Comparison of ENCODE assay signal across 30 cellular contexts in genomic region chr1:159580340-159580739, GRCh38. TPM values are rescaled to one million over a fixed set of nuclear protein-coding genes. Genes with fewer than 3 reads are reported as not detected.
A peak's percentile ranks its signal among the peaks of the same experiment; 100 is the strongest.
DNase-seq lines count a peak whose midpoint lies in the region; ATAC-seq, FAIRE-seq and TF ChIP-seq lines count a peak whose summit lies in the region.
"Had no signal": no experiment of that assay in that cellular context is flagged by ENCODE, and none has a peak within 500 bp of the region (broad histone marks: within the 10 kb centered on the region; RNA-seq: fewer than 3 reads in every experiment).

No MANE protein-coding gene starts in this region.

- H2AFZ ChIP-seq in GM12878 (ENCODE audit: control insufficient read depth, low read depth, low read length), result no peak overlapping the region

- WGBS in GM12878 (ENCODE audit: insufficient coverage, insufficient replicate concordance, low lambda C conversion rate, missing lambda C conversion rate), result 0% methylated on average over 3 of the region's 3 CpGs

- no peaks in the 10 kb centered on the region for H3K79me2 ChIP-seq in GM12878 (ENCODE audit: control insufficient read depth, insufficient read depth, low read length)

- peak; percentile 11 for DNase-seq in GM20000 (ENCODE audit: low spot score)
- no peak for DNase-seq in GM12878 (ENCODE audit: low read depth, low spot score)
- DNase-seq in activated T-cell treated with anti-CD3 and anti-CD28 coated beads, Interleukin-2, amount 50 U/mL, for 4 hours, result no peak
- no peak for DNase-seq in central memory CD4-positive, alpha-beta T cell
- DNase-seq: activated CD4-positive, CD25-positive, alpha-beta regulatory T cell treated with anti-CD3 and anti-CD28 coated beads, Interleukin-2, amount 50 U/mL, for 72 hours; activated naive CD4-positive, alpha-beta T cell treated with anti-CD3 and anti-CD28 coated beads for 36 hours; activated T-cell treated with anti-CD3 and anti-CD28 coated beads, Interleukin-2, amount 50 U/mL, for 48 hours; cerebellar nuclear complex; effector CD8-positive, alpha-beta T cell; mesenchymal stem cell; naive B cell; NCI-H1417; NCI-H2107; NCI-H510A treated with DMSO at 0.1 percent for 48 hours; retina; stimulated activated CD4-positive, alpha-beta T cell treated with anti-CD3 and anti-CD28 coated beads, Interleukin-12 subunit alpha, Interleukin-12 subunit beta, amount 100 ng/mL, for 4 hours had no signal

- RAD21 ChIA-PET in GM12878 (lab: Charles Lee; ENCODE audit: unreplicated experiment), result no interaction called here

- CTCF ChIA-PET in GM12878 (lab: Yijun Ruan, JAX), result no interaction called here

- H3K9me3 Mint-ChIP-seq in activated T-cell treated with anti-CD3 and anti-CD28 coated beads, Interleukin-2, amount 50 U/mL, for 4 hours, result no peaks in the 10 kb centered on the region
- H3K9me3 Mint-ChIP-seq: activated naive CD4-positive, alpha-beta T cell treated with anti-CD3 and anti-CD28 coated beads for 36 hours had no signal

- TF ChIP-seq EP300 in GM12878 (IDR thresholded peaks at IDR 0.05; ENCODE audit: borderline replicate concordance in 1 of 2, control insufficient read depth in 1 of 2, low read depth in 2 of 2, low read length in 2 of 2), result no peak

- H3K27me3 ChIP-seq in GM12878 (replicated peaks in 1 of 2; ENCODE audit: control insufficient read depth in 2 of 2, insufficient read depth in 2 of 2, low read length in 1 of 2), result no peaks in the 10 kb centered on the region
- H3K27me3 ChIP-seq: ascending aorta, esophagus muscularis mucosa, gastroesophageal sphincter had no signal

- ATAC-seq in GM18858 (IDR thresholded peaks at IDR 0.05; ENCODE audit: unreplicated experiment) (peak; percentile 47), HG02973 (IDR thresholded peaks at IDR 0.05; ENCODE audit: unreplicated experiment) (peak; percentile 51), GM12878 (peak; percentile 23; the same call in 1 of the 3 replicates), GM21447 (IDR thresholded peaks at IDR 0.05; ENCODE audit: unreplicated experiment) (no peak), GM21381 (IDR thresholded peaks at IDR 0.05; ENCODE audit: unreplicated experiment) (no peak)
- ATAC-seq in activated T-cell treated with anti-CD3 and anti-CD28 coated beads, Interleukin-2, amount 50 U/mL, for 4 hours, result no peak
- ATAC-seq: gastroesophageal sphincter, HCT116, SK-N-SH treated with all-trans-retinoic acid at 6 μM for 48 hours had no signal

- no peak overlapping the region for H3K9ac ChIP-seq in GM12878 (ENCODE audit: control insufficient read depth, insufficient read depth, low read length)

- H3K4me1 ChIP-seq in GM12878 (ENCODE audit: control insufficient read depth, insufficient read depth, low read length), result no peaks in the 10 kb centered on the region
- H3K4me1 ChIP-seq: ascending aorta, esophagus muscularis mucosa, gastroesophageal sphincter had no signal

- TF ChIP-seq CTCF in GM20000 (IDR thresholded peaks at IDR 0.05; ENCODE audit: extremely low read depth, missing control alignments) (no peak), GM12878 (IDR thresholded peaks at IDR 0.05 in 2 of 3, conservative IDR thresholded peaks at IDR 0.05 in 1 of 3; ENCODE audit: control insufficient read depth in 2 of 3, extremely low read depth in 1 of 3, insufficient read depth in 1 of 3, low read depth in 3 of 3, low read length in 3 of 3) (no peak)

- H3K9me3 ChIP-seq in GM12878 (replicated peaks; ENCODE audit: control insufficient read depth, insufficient read depth, low read length), result no peaks in the 10 kb centered on the region
- H3K9me3 ChIP-seq: ascending aorta, esophagus muscularis mucosa, gastroesophageal sphincter had no signal

- no peak overlapping the region for H3K27ac ChIP-seq in GM12878 (ENCODE audit: control insufficient read depth, insufficient read depth)
- H3K27ac ChIP-seq: ascending aorta, esophagus muscularis mucosa, gastroesophageal sphincter, RWPE1 had no signal

- FAIRE-seq in GM12878 (lab: Jason Lieb, UNC), result no peak

- BruUV-seq in GM12878 (replicated peaks; lab: Mats Ljungman, UMichigan), result no TSS peak

- H3K27me3 Mint-ChIP-seq in activated T-cell treated with anti-CD3 and anti-CD28 coated beads, Interleukin-2, amount 50 U/mL, for 4 hours (ENCODE audit: low read depth), result peaks cover 25% of the 10 kb centered on the region

- intact Hi-C loops in GM12878 (cut with micrococcal nuclease; ENCODE audit: unreplicated experiment), result no loop called here

- H4K20me1 ChIP-seq in GM12878 (ENCODE audit: control insufficient read depth, insufficient read depth), result no peaks in the 10 kb centered on the region

- no peak overlapping the region for H3K4me2 ChIP-seq in GM12878 (ENCODE audit: control insufficient read depth, insufficient read depth)

- TF ChIP-seq RAD21 in GM12878 (IDR thresholded peaks at IDR 0.05; ENCODE audit: insufficient read depth, low read depth, low read length), result no peak

- no peak for TF ChIP-seq POLR2A in GM12878 (IDR thresholded peaks at IDR 0.05; ENCODE audit: low read depth, low read length)

- SMC1A ChIA-PET in GM12878 (lab: Charles Lee; ENCODE audit: uncharacterized antibody, unreplicated experiment), result interaction anchor here (1.1 kb wide), 1 partner anchor 10 kb away, joined by 3 read pairs; no protein-coding TSS in a partner anchor

- POLR2A ChIA-PET in GM12878 (lab: Charles Lee), result no interaction called here

- H3K4me1 Mint-ChIP-seq in activated T-cell treated with anti-CD3 and anti-CD28 coated beads, Interleukin-2, amount 50 U/mL, for 4 hours (ENCODE audit: low read depth), result no peaks in the 10 kb centered on the region
- H3K4me1 Mint-ChIP-seq: naive B cell had no signal

- H3K36me3 ChIP-seq in GM12878 (ENCODE audit: control insufficient read depth in 2 of 2, insufficient read depth in 2 of 2, low read length in 1 of 2), result no peaks in the 10 kb centered on the region
- H3K36me3 ChIP-seq: ascending aorta, esophagus muscularis mucosa, gastroesophageal sphincter had no signal

- in situ Hi-C loops in GM12878 (cut with MboI), result no loop called here

- H3K4me3 Mint-ChIP-seq in activated T-cell treated with anti-CD3 and anti-CD28 coated beads, Interleukin-2, amount 50 U/mL, for 4 hours, result no peak overlapping the region
- H3K4me3 Mint-ChIP-seq: activated naive CD4-positive, alpha-beta T cell treated with anti-CD3 and anti-CD28 coated beads for 36 hours; naive B cell had no signal

- H3K4me3 ChIP-seq in GM12878, result no peak overlapping the region
- H3K4me3 ChIP-seq: ascending aorta, esophagus muscularis mucosa, gastroesophageal sphincter had no signal

- no peaks in the 10 kb centered on the region for H3K36me3 Mint-ChIP-seq in activated T-cell treated with anti-CD3 and anti-CD28 coated beads, Interleukin-2, amount 50 U/mL, for 4 hours (ENCODE audit: insufficient read depth)
- H3K36me3 Mint-ChIP-seq: naive B cell had no signal

TF ChIP-seq in GM12878, 131 proteins besides CTCF, POLR2A, EP300 and RAD21 (continues in another document):
- no peak for TF ChIP-seq FOS (IDR thresholded peaks at IDR 0.05; ENCODE audit: borderline replicate concordance, extremely low read depth, insufficient read length)
- no peak for TF ChIP-seq IKZF1 (conservative IDR thresholded peaks at IDR 0.05)
- no peak for TF ChIP-seq POLR2AphosphoS2 (IDR thresholded peaks at IDR 0.05; ENCODE audit: low read depth, low read length)

RNA-seq across cellular contexts. Expression of gene APCS, which starts 7.3 kb away (rescaled TPM):
- not detected in 2 replicates for total RNA-seq in GM12878 (2013; cell fraction: nucleolus; rRNA removed)
- total RNA-seq in GM12878 (2014; rRNA removed) (not detected in 2 replicates), GM12878 (2014; rRNA removed; fragmentation: Illumina TruSeq; extraction: Trizol) (not detected in 2 replicates), GM12878 (2021) (0.23 and 0.45 TPM in 2 replicates)
- polyA plus RNA-seq in GM12878 (2011; ENCODE audit: low read depth), result not detected
- polyA plus RNA-seq in GM12878 (2011; rRNA removed) (not detected in 2 replicates), GM12878 (2014; fragmentation: Illumina TruSeq; extraction: Trizol) (not detected in 2 replicates), GM12878 (2014; fragmentation: Nextera tagmentation; extraction: Ambion mirVana) (not detected), GM12878 (2014; rRNA removed) (not detected in 2 replicates), GM12878 (2016; fragmentation: Nextera tagmentation; extraction: Ambion mirVana) (not detected)
- polyA plus RNA-seq in GM12878 (2011; cell fraction: cytosol; rRNA removed), result not detected in 2 replicates
- polyA plus RNA-seq in GM12878 (2011; cell fraction: nucleus; rRNA removed), result not detected in 2 replicates
- polyA plus RNA-seq in GM12878 (2012), result not detected in 2 replicates
- polyA minus RNA-seq in GM12878 (2011; rRNA and poly(A)+ RNA removed), result not detected in 2 replicates
- polyA minus RNA-seq in GM12878 (2011; cell fraction: cytosol; rRNA and poly(A)+ RNA removed), result not detected in 2 replicates
- not detected in 2 replicates for polyA minus RNA-seq in GM12878 (2011; cell fraction: nucleus; rRNA and poly(A)+ RNA removed)
- under 1 TPM in 2 of 3 donors, not detected in 1; 0.25 to 0.43 TPM for total RNA-seq in activated T-cell treated with anti-CD3 and anti-CD28 coated beads, Interleukin-2, amount 50 U/mL, for 4 hours
- total RNA-seq: activated naive CD4-positive, alpha-beta T cell treated with anti-CD3 and anti-CD28 coated beads for 36 hours; ascending aorta; esophagus muscularis mucosa; gastroesophageal sphincter; kidney epithelial cell; omental fat pad; subcutaneous adipose tissue; ureter had no signal

RNA-seq across cellular contexts. Expression of gene OR10J5, which starts 44.5 kb away (rescaled TPM):
- total RNA-seq in GM12878 (2013; cell fraction: nucleolus; rRNA removed), result not detected in 2 replicates
- total RNA-seq in GM12878 (2014; rRNA removed), result not detected in 2 replicates
- not detected in 2 replicates for total RNA-seq in GM12878 (2014; rRNA removed; fragmentation: Illumina TruSeq; extraction: Trizol)
- not detected in 2 replicates for total RNA-seq in GM12878 (2021)
- polyA plus RNA-seq in GM12878 (2011; ENCODE audit: low read depth), result not detected
- polyA plus RNA-seq in GM12878 (2011; rRNA removed), result not detected in 2 replicates
- polyA plus RNA-seq in GM12878 (2011; cell fraction: cytosol; rRNA removed), result not detected in 2 replicates
- not detected in 2 replicates for polyA plus RNA-seq in GM12878 (2011; cell fraction: nucleus; rRNA removed)
- not detected in 2 replicates for polyA plus RNA-seq in GM12878 (2012)
- polyA plus RNA-seq in GM12878 (2014; fragmentation: Illumina TruSeq; extraction: Trizol), result not detected in 2 replicates
- polyA plus RNA-seq in GM12878 (2014; fragmentation: Nextera tagmentation; extraction: Ambion mirVana), result not detected
- polyA plus RNA-seq in GM12878 (2014; rRNA removed), result not detected in 2 replicates
- not detected for polyA plus RNA-seq in GM12878 (2016; fragmentation: Nextera tagmentation; extraction: Ambion mirVana)
- polyA minus RNA-seq in GM12878 (2011; rRNA and poly(A)+ RNA removed), result not detected in 2 replicates
- not detected in 2 replicates for polyA minus RNA-seq in GM12878 (2011; cell fraction: cytosol; rRNA and poly(A)+ RNA removed)
- polyA minus RNA-seq in GM12878 (2011; cell fraction: nucleus; rRNA and poly(A)+ RNA removed), result not detected in 2 replicates
- not detected for total RNA-seq in activated T-cell treated with anti-CD3 and anti-CD28 coated beads, Interleukin-2, amount 50 U/mL, for 4 hours
- total RNA-seq: activated naive CD4-positive, alpha-beta T cell treated with anti-CD3 and anti-CD28 coated beads for 36 hours; ascending aorta; esophagus muscularis mucosa; gastroesophageal sphincter; kidney epithelial cell; omental fat pad; subcutaneous adipose tissue; ureter had no signal

Comparison
In these comparisons a context has a peak if more than half of its experiments do, and no peak if none do; other contexts are left out.
1. ATAC-seq: peak in GM18858 (single experiment), HG02973 (single experiment) and GM12878 (single experiment); none in activated T-cell treated with anti-CD3 and anti-CD28 coated beads, Interleukin-2, amount 50 U/mL, for 4 hours (0 of 2), GM21447 (single experiment) and GM21381 (single experiment).